Comparison of ENCODE assay signal across 8 cellular contexts in the genomic region with DNA sequence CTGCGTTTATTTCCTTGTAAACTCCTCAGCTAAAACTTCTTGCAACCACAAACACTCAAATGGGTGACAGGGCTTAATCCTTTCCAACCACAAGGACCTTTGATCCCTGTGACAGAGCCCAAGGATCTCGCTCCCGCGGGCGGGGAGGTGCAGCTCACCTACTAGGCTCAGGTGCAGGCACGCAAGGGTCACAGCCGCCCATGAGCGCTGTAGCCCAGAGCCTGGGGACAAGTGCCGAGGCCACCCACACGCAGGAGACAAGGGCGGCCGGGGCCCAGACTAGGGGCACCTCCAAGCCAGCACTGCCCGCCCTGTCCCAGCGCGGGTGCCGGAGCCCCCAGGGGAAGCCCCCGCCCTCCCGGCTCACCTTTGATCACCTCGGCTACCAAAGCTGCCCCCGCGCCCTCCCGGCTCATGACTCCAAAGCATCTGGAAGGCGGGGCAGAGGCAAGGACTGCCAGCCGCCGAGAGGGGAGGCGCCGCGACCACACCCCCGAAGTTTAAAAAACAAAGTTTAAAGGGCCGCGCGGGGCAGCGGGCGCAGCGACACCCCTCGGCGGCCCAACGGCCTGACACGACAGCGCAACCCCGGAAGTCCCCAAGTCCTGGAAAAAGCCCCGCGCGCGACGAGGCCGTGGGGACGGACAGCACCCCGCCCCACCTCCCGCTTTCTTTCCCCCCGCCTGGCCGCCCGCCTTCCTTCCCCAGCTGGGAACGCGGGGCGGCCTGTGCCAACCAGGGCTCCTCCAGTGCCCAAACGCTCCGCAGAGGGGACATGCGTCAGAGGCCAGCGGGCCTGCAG. TPM values are rescaled to one million over a fixed set of nuclear protein-coding genes. Genes with fewer than 3 reads are reported as not detected.
DNase-seq lines count a peak whose midpoint lies in the region; ATAC-seq and TF ChIP-seq lines count a peak whose summit lies in the region.

No MANE protein-coding gene starts in this region.

- peak overlapping the region; percentile 81 for H3K4me3 ChIP-seq in CD4-positive, CD25-positive, alpha-beta regulatory T cell (ENCODE audit: low read depth, low read length)
- peak overlapping the region; percentile 88 for H3K4me3 ChIP-seq in adipocyte (ENCODE audit: low read length)
- peak overlapping the region; percentile 53 to 91 (median 81) for H3K4me3 ChIP-seq in heart right ventricle

- peak; percentile 77 to 88 (median 81) for DNase-seq in CD4-positive, CD25-positive, alpha-beta regulatory T cell
- DNase-seq in SW480 (ENCODE audit: low spot score): peak; percentile 95
- DNase-seq in adipocyte (ENCODE audit: low read depth): peak; percentile 83
- peak; percentile 81 to 83 for DNase-seq in heart right ventricle
- DNase-seq in posterior cingulate gyrus: peak; percentile 63 to 97 (median 78)
- DNase-seq in type B pancreatic cell (ENCODE audit: extremely low spot score, unreplicated experiment): peak; percentile 76

- H3K27me3 Mint-ChIP-seq in CD4-positive, CD25-positive, alpha-beta regulatory T cell: peaks cover 6% of the 10 kb centered on the region
- H3K27me3 Mint-ChIP-seq in type B pancreatic cell: no peaks in the 10 kb centered on the region

- peak overlapping the region; percentile 75 to 80 (median 78) for H3K27ac Mint-ChIP-seq in CD4-positive, CD25-positive, alpha-beta regulatory T cell
- H3K27ac Mint-ChIP-seq in type B pancreatic cell: peak overlapping the region; percentile 94

- intact Hi-C loops in heart right ventricle (cut with DNase I) (loop anchor here in 8 of 10 donors (5.0 to 10.0 kb wide), 6 partner anchors 46 to 114 kb away; a partner anchor contains a TSS), posterior cingulate gyrus (cut with DNase I) (loop anchor here (2.0 to 5.0 kb wide), 3 partner anchors 52 to 239 kb away; a partner anchor contains a TSS)

- H3K4me1 Mint-ChIP-seq in CD4-positive, CD25-positive, alpha-beta regulatory T cell: peaks cover 18 to 30% (median 22%) of the 10 kb centered on the region in 4 donors
- peaks cover 10% of the 10 kb centered on the region for H3K4me1 Mint-ChIP-seq in type B pancreatic cell (ENCODE audit: unreplicated experiment)

- peaks cover 0 to 3% (median 0%) of the 10 kb centered on the region in 7 donors for H3K9me3 Mint-ChIP-seq in CD4-positive, CD25-positive, alpha-beta regulatory T cell
- no peaks in the 10 kb centered on the region for H3K9me3 Mint-ChIP-seq in type B pancreatic cell

- peak; percentile 52 to 87 (median 71) for TF ChIP-seq CTCF in heart right ventricle (IDR thresholded peaks at IDR 0.05)
- peak; percentile 76 for TF ChIP-seq CTCF in type B pancreatic cell (conservative IDR thresholded peaks at IDR 0.05)

- H3K27ac ChIP-seq in CD4-positive, CD25-positive, alpha-beta regulatory T cell (ENCODE audit: insufficient read depth, low read length, poor library complexity, severe bottlenecking): peak overlapping the region; percentile 83
- peak overlapping the region; percentile 81 to 95 (median 86) for H3K27ac ChIP-seq in heart right ventricle

- WGBS in heart right ventricle, 2 donors: 1% methylated on average over 57 to 60 of the region's 60 CpGs

- no peaks in the 10 kb centered on the region for H3K27me3 ChIP-seq in CD4-positive, CD25-positive, alpha-beta regulatory T cell (ENCODE audit: control insufficient read depth, insufficient read depth, low read length)
- H3K27me3 ChIP-seq in adipocyte (replicated peaks; ENCODE audit: control insufficient read depth, insufficient read depth, low read length): no peaks in the 10 kb centered on the region
- peaks cover 0 to 4% (median 0%) of the 10 kb centered on the region in 7 donors for H3K27me3 ChIP-seq in heart right ventricle

- no peaks in the 10 kb centered on the region for H3K9me3 ChIP-seq in CD4-positive, CD25-positive, alpha-beta regulatory T cell (ENCODE audit: control insufficient read depth in 2 of 2, low read length in 2 of 2)
- H3K9me3 ChIP-seq in adipocyte (ENCODE audit: control insufficient read depth, low read length) (no peaks in the 10 kb centered on the region), heart right ventricle (no peaks in the 10 kb centered on the region)

- H3K4me1 ChIP-seq in CD4-positive, CD25-positive, alpha-beta regulatory T cell (ENCODE audit: control insufficient read depth, insufficient read depth, low read length, poor library complexity, severe bottlenecking): peaks cover 25% of the 10 kb centered on the region
- H3K4me1 ChIP-seq in adipocyte (ENCODE audit: control insufficient read depth, insufficient read depth, low read length): peaks cover 36% of the 10 kb centered on the region
- peaks cover 0 to 34% (median 20%) of the 10 kb centered on the region in 9 donors for H3K4me1 ChIP-seq in heart right ventricle

- peak; percentile 87 to 91 for ATAC-seq in CD4-positive, CD25-positive, alpha-beta regulatory T cell (ENCODE audit: low read depth in 2 of 2)
- peak; percentile 86 for ATAC-seq in GM19324 (IDR thresholded peaks at IDR 0.05; ENCODE audit: low FRiP score, unreplicated experiment)
- ATAC-seq in HG03460 (IDR thresholded peaks at IDR 0.05; ENCODE audit: unreplicated experiment): peak; percentile 88
- peak; percentile 92 to 95 (median 94) for ATAC-seq in heart right ventricle

- H3K4me3 Mint-ChIP-seq in CD4-positive, CD25-positive, alpha-beta regulatory T cell: peak overlapping the region; percentile 72 to 92 (median 89)
- H3K4me3 Mint-ChIP-seq in type B pancreatic cell: peak overlapping the region; percentile 90

- peaks cover 9% of the 10 kb centered on the region for H3K36me3 ChIP-seq in CD4-positive, CD25-positive, alpha-beta regulatory T cell (ENCODE audit: control insufficient read depth, insufficient read depth, low read length)
- H3K36me3 ChIP-seq in adipocyte (ENCODE audit: control insufficient read depth, insufficient read depth, low read length, severe bottlenecking): peaks cover 14% of the 10 kb centered on the region
- H3K36me3 ChIP-seq in heart right ventricle: peaks cover 0 to 16% (median 7%) of the 10 kb centered on the region in 9 donors

- peaks cover 11% of the 10 kb centered on the region for H3K36me3 Mint-ChIP-seq in CD4-positive, CD25-positive, alpha-beta regulatory T cell
- no peaks in the 10 kb centered on the region for H3K36me3 Mint-ChIP-seq in type B pancreatic cell

- H3K9ac ChIP-seq in adipocyte (ENCODE audit: low read length): peak overlapping the region; percentile 94

RNA-seq across cellular contexts. Expression of a gene that starts 53.0 kb away (rescaled TPM):
- total RNA-seq in CD4-positive, CD25-positive, alpha-beta regulatory T cell: 7.1 TPM
- 10 to 100 TPM in 2 of 4 donors, 1 to 10 TPM in 2; 7.4 to 17.7 (median 10.1) TPM for polyA plus RNA-seq in CD4-positive, CD25-positive, alpha-beta regulatory T cell
- total RNA-seq in heart right ventricle: 10 to 100 TPM; 17.0 to 30.8 (median 27.0) TPM
- polyA plus RNA-seq in heart right ventricle: 1 to 10 TPM; 5.1 to 5.9 TPM
- 24.8 and 25.5 TPM in 2 replicates for total RNA-seq in type B pancreatic cell (ENCODE audit: low replicate concordance)

Comparison
In these comparisons a context has a peak if more than half of its experiments do, and no peak if none do; other contexts are left out.
1. Peak in every context shown above with its lines: DNase-seq, ATAC-seq, H3K4me3 ChIP-seq and H3K27ac ChIP-seq.